Comparison of ENCODE assay signal across 10 cellular contexts in the genomic region with DNA sequence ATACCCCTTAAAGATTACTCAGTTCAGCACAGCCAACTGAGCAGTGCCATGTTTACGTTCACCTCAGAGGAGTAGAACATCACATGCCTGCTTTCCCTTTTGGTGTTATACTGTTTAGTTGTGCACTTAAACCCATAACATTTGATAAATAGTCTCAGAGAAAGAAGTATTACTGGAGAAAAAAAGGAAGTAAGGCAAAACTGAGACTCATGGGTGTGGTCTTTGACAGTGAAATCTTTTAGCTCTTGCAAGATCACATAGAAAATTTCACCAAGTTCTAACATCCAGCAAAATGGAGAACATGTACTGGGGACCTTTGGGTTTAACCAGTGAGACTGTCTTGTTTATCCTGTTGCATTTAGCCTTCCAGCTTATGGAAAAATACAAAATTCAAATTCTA. TPM values are rescaled to one million over a fixed set of nuclear protein-coding genes. Genes with fewer than 3 reads are reported as not detected.
DNase-seq lines count a peak whose midpoint lies in the region; ATAC-seq, FAIRE-seq and TF ChIP-seq lines count a peak whose summit lies in the region.
"Had no signal": no experiment of that assay in that cellular context is flagged by ENCODE, and none has a peak within 500 bp of the region (broad histone marks: within the 10 kb centered on the region; RNA-seq: fewer than 3 reads in every experiment).

No MANE protein-coding gene starts in this region.

- H2AFZ ChIP-seq in astrocyte (ENCODE audit: low read depth, low read length) (no peak overlapping the region), GM23338 (no peak overlapping the region)

- H3K9me2 ChIP-seq in GM23338 (ENCODE audit: insufficient read depth): no peaks in the 10 kb centered on the region

- peaks cover 26% of the 10 kb centered on the region for H3K36me3 Mint-ChIP-seq in activated naive CD4-positive, alpha-beta T cell treated with anti-CD3 and anti-CD28 coated beads, Interleukin-2, amount 50 U/mL, for 24 hours
- peaks cover 15% of the 10 kb centered on the region for H3K36me3 Mint-ChIP-seq in astrocyte (ENCODE audit: low read depth, unreplicated experiment)
- peaks cover 8% of the 10 kb centered on the region; the same call in 2 of the 3 replicates for H3K36me3 Mint-ChIP-seq in GM23338 (ENCODE audit: low read depth)

- no peak for ATAC-seq in GM23338

- H3K27ac Mint-ChIP-seq in activated naive CD4-positive, alpha-beta T cell treated with anti-CD3 and anti-CD28 coated beads, Interleukin-2, amount 50 U/mL, for 24 hours: peak overlapping the region; percentile 70
- H3K27ac Mint-ChIP-seq in astrocyte (ENCODE audit: unreplicated experiment) (peak overlapping the region; percentile 90), GM23338 (no peak overlapping the region)

- H3K4me3 ChIP-seq in astrocyte (ENCODE audit: insufficient read depth, low read depth, low read length): no peak overlapping the region
- H3K4me3 ChIP-seq in GM23338: no peak overlapping the region
- no peak overlapping the region for H3K4me3 ChIP-seq in MG63
- H3K4me3 ChIP-seq: BLaER1, heart left ventricle had no signal

- peaks cover 57% of the 10 kb centered on the region for H3K36me3 ChIP-seq in KOPT-K1 (ENCODE audit: insufficient read depth, low read length)
- peaks cover 13% of the 10 kb centered on the region for H3K36me3 ChIP-seq in astrocyte (ENCODE audit: insufficient read depth, low read length)
- H3K36me3 ChIP-seq in GM23338 (ENCODE audit: insufficient read depth): no peaks in the 10 kb centered on the region
- peaks cover 52% of the 10 kb centered on the region for H3K36me3 ChIP-seq in MG63

- H3K4me1 ChIP-seq in astrocyte (ENCODE audit: insufficient read depth, low read length) (peaks cover 19% of the 10 kb centered on the region), GM23338 (ENCODE audit: insufficient read depth) (peaks cover 4% of the 10 kb centered on the region)

- TF ChIP-seq CTCF in astrocyte (IDR thresholded peaks at IDR 0.05; ENCODE audit: insufficient read depth, low read depth, low read length): no peak
- no peak for TF ChIP-seq CTCF in GM23338 (conservative IDR thresholded peaks at IDR 0.05; ENCODE audit: low read depth in 2 of 2)

- peaks cover 70% of the 10 kb centered on the region for H3K79me2 ChIP-seq in astrocyte (ENCODE audit: insufficient read depth, low read length)
- peaks cover 27% of the 10 kb centered on the region for H3K79me2 ChIP-seq in GM23338 (replicated peaks; ENCODE audit: insufficient read depth)

- no peaks in the 10 kb centered on the region for H3K9me3 ChIP-seq in KOPT-K1 (ENCODE audit: insufficient read depth, low read length, poor library complexity, severe bottlenecking)
- H3K9me3 ChIP-seq in astrocyte (ENCODE audit: insufficient read depth, low read depth, low read length): no peaks in the 10 kb centered on the region
- H3K9me3 ChIP-seq in MG63: no peaks in the 10 kb centered on the region
- H3K9me3 ChIP-seq: BLaER1, heart left ventricle had no signal

- 0 out of 2 replicates have a peak, but pooled peaks cover under 1% of the 10 kb centered on the region for H3F3A ChIP-seq in GM23338 (replicated peaks; ENCODE audit: low read depth)

- no peak for DNase-seq in activated naive CD4-positive, alpha-beta T cell treated with Interleukin-2 at 50 U/mL for 16 hours
- DNase-seq in astrocyte (ENCODE audit: low read depth): no peak
- DNase-seq in GM23338 (ENCODE audit: low spot score): no peak
- no peak for DNase-seq in MG63
- DNase-seq in epidermal melanocyte (ENCODE audit: insufficient read length, low spot score): no peak
- DNase-seq in T-helper 9 cell: no peak
- DNase-seq: heart left ventricle had no signal

- FAIRE-seq in astrocyte (lab: Jason Lieb, UNC): peak; percentile 65

- H4K20me1 ChIP-seq in astrocyte (ENCODE audit: insufficient read depth, low read length) (no peaks in the 10 kb centered on the region), GM23338 (replicated peaks; ENCODE audit: insufficient read depth) (no peaks in the 10 kb centered on the region)

- no peak overlapping the region for H3K9ac ChIP-seq in astrocyte (ENCODE audit: low read length)
- H3K9ac ChIP-seq: BLaER1 had no signal

- H3K4me2 ChIP-seq in astrocyte (ENCODE audit: low read length) (peak overlapping the region; percentile 66), GM23338 (no peak overlapping the region)
- H3K4me2 ChIP-seq: BLaER1 had no signal

- H3K27me3 ChIP-seq in astrocyte (ENCODE audit: insufficient read depth, low read length) (no peaks in the 10 kb centered on the region), GM23338 (ENCODE audit: insufficient read depth) (no peaks in the 10 kb centered on the region), MG63 (no peaks in the 10 kb centered on the region)
- H3K27me3 ChIP-seq: BLaER1, heart left ventricle had no signal

- H3K27ac ChIP-seq in KOPT-K1 (ENCODE audit: low read depth, low read length, poor library complexity, severe bottlenecking) (peak overlapping the region; percentile 60), astrocyte (ENCODE audit: low read depth, low read length) (peak overlapping the region; percentile 66), GM23338 (ENCODE audit: low read depth) (no peak overlapping the region)
- H3K27ac ChIP-seq: BLaER1 had no signal

- H3K9me3 Mint-ChIP-seq in activated naive CD4-positive, alpha-beta T cell treated with anti-CD3 and anti-CD28 coated beads, Interleukin-2, amount 50 U/mL, for 24 hours: no peaks in the 10 kb centered on the region
- H3K9me3 Mint-ChIP-seq in astrocyte (ENCODE audit: unreplicated experiment) (no peaks in the 10 kb centered on the region), GM23338 (no peaks in the 10 kb centered on the region; the same call in 2 of the 3 replicates)

- peak overlapping the region; percentile 42 for H3K4me3 Mint-ChIP-seq in activated naive CD4-positive, alpha-beta T cell treated with anti-CD3 and anti-CD28 coated beads, Interleukin-2, amount 50 U/mL, for 24 hours
- no peak overlapping the region for H3K4me3 Mint-ChIP-seq in astrocyte (ENCODE audit: unreplicated experiment)
- no peak overlapping the region for H3K4me3 Mint-ChIP-seq in GM23338

- no peaks in the 10 kb centered on the region for H3K27me3 Mint-ChIP-seq in activated naive CD4-positive, alpha-beta T cell treated with anti-CD3 and anti-CD28 coated beads, Interleukin-2, amount 50 U/mL, for 24 hours
- H3K27me3 Mint-ChIP-seq in astrocyte (ENCODE audit: low read depth, unreplicated experiment) (no peaks in the 10 kb centered on the region), GM23338 (ENCODE audit: insufficient read depth, low read depth, poor library complexity) (peaks cover 2% of the 10 kb centered on the region)

- H3K4me1 Mint-ChIP-seq in activated naive CD4-positive, alpha-beta T cell treated with anti-CD3 and anti-CD28 coated beads, Interleukin-2, amount 50 U/mL, for 24 hours: peaks cover 90% of the 10 kb centered on the region
- H3K4me1 Mint-ChIP-seq in astrocyte (ENCODE audit: low read depth, unreplicated experiment) (peaks cover 32% of the 10 kb centered on the region), GM23338 (peaks cover 20% of the 10 kb centered on the region; the same call in 2 of the 3 replicates)

TF ChIP-seq in GM23338, 12 proteins besides CTCF, POLR2A, EP300 and RAD21:
- TF ChIP-seq NANOG (IDR thresholded peaks at IDR 0.05; ENCODE audit: borderline replicate concordance) (no peak), EZH2 (IDR thresholded peaks at IDR 0.05; ENCODE audit: low read depth, unreplicated experiment) (no peak), JUNB (IDR thresholded peaks at IDR 0.05; ENCODE audit: unreplicated experiment) (no peak), ZNF114 (CRISPR knock-in tag; IDR thresholded peaks at IDR 0.05) (no peak), ZNF331 (CRISPR knock-in tag; IDR thresholded peaks at IDR 0.05; ENCODE audit: low read depth) (no peak)
- TF ChIP-seq, protein P1, sequence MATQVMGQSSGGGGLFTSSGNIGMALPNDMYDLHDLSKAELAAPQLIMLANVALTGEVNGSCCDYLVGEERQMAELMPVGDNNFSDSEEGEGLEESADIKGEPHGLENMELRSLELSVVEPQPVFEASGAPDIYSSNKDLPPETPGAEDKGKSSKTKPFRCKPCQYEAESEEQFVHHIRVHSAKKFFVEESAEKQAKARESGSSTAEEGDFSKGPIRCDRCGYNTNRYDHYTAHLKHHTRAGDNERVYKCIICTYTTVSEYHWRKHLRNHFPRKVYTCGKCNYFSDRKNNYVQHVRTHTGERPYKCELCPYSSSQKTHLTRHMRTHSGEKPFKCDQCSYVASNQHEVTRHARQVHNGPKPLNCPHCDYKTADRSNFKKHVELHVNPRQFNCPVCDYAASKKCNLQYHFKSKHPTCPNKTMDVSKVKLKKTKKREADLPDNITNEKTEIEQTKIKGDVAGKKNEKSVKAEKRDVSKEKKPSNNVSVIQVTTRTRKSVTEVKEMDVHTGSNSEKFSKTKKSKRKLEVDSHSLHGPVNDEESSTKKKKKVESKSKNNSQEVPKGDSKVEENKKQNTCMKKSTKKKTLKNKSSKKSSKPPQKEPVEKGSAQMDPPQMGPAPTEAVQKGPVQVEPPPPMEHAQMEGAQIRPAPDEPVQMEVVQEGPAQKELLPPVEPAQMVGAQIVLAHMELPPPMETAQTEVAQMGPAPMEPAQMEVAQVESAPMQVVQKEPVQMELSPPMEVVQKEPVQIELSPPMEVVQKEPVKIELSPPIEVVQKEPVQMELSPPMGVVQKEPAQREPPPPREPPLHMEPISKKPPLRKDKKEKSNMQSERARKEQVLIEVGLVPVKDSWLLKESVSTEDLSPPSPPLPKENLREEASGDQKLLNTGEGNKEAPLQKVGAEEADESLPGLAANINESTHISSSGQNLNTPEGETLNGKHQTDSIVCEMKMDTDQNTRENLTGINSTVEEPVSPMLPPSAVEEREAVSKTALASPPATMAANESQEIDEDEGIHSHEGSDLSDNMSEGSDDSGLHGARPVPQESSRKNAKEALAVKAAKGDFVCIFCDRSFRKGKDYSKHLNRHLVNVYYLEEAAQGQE (IDR thresholded peaks at IDR 0.05; ENCODE audit: unreplicated experiment): no peak
TF ChIP-seq in GM23338: peak in this region for 0.

RNA-seq across cellular contexts. Expression of gene TANK, which starts 5.6 kb away (rescaled TPM):
- total RNA-seq in astrocyte: 55.7 and 61.2 TPM in 2 replicates
- total RNA-seq in GM23338 (2014; rRNA removed; shearing (Covaris generic)): 22.2 and 27.7 TPM in 2 replicates
- 35.4 and 36.5 TPM in 2 replicates for polyA plus RNA-seq in GM23338 (2016; fragmentation: Nextera tagmentation; extraction: Ambion mirVana)
- 28.1 and 30.7 TPM in 2 replicates for total RNA-seq in MG63 (2014; rRNA removed; shearing (Covaris generic); ENCODE audit: low replicate concordance)
